8 cellular contexts compared by ENCODE assay signal in the genomic region with DNA sequence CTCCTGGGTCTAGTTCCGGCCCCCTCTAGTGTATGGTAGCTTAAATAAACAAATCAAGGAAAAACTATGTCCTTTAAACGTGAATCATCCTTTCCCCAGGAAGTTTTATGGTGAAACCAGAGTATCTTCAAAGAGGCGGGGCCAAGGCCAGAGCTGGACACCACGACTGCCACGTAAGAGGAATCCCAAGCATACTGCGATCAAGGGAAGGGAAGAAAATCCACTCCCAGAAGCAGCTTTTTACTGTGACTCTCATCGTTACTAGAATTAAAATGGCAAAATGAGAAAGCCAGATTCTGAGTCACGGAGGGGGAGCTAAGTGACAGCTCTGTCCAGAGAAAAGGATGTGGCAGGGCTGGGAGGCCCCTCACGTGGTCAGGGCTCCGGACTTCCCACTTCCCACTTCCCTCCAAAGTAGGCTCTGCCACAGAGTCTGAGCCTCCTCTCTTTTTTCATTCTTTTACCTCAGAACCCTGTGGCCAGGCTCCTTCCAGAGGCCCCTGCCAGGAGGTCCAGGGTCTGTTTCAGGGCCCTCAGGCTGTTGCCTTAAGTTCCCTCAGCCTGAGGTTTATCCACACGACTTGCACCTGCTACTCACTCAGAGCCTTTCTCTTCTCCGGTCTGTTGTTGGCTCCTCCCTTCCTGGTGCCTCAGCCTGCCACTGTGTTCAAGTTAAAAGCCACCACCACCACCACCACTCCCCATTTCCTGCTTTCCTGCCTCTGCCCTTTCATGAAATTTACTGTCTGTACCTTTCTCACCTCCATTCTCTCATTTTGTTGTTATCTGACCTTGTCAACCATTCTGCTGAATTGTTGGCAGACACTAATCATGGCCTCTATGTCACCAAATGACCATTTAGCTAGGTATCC. TPM values are rescaled to one million over a fixed set of nuclear protein-coding genes. Genes with fewer than 3 reads are reported as not detected.
DNase-seq lines count a peak whose midpoint lies in the region; ATAC-seq, FAIRE-seq and TF ChIP-seq lines count a peak whose summit lies in the region.

No MANE protein-coding gene starts in this region.

- H3K36me3 ChIP-seq in muscle layer of duodenum (ENCODE audit: control insufficient read depth in 1 of 2, insufficient read depth in 2 of 2, low read length in 2 of 2): peaks cover under 1 to 8% of the 10 kb centered on the region in 2 donors

- peaks cover 39 to 53% of the 10 kb centered on the region in 2 donors for H3K4me1 Mint-ChIP-seq in effector memory CD8-positive, alpha-beta T cell (ENCODE audit: low read depth in 2 of 2)

- TF ChIP-seq CTCF in GM12864 (IDR thresholded peaks at IDR 0.05; ENCODE audit: low read depth, low read length, missing control alignments): no peak

- peak; percentile 30 for FAIRE-seq in H54 (lab: Jason Lieb, UNC)
- FAIRE-seq in urothelium cell line (lab: Jason Lieb, UNC): no peak

- peak overlapping the region; percentile 96 to 98 for H3K27ac Mint-ChIP-seq in effector memory CD8-positive, alpha-beta T cell

- H3K4me3 ChIP-seq in GM12864 (ENCODE audit: low read depth, low read length): peak overlapping the region; percentile 86
- H3K4me3 ChIP-seq in muscle layer of duodenum (ENCODE audit: low read depth in 1 of 2, low read length in 2 of 2): peak overlapping the region; percentile 86 to 97

- no peaks in the 10 kb centered on the region for H3K9me3 Mint-ChIP-seq in effector memory CD8-positive, alpha-beta T cell

- no peaks in the 10 kb centered on the region for H3K27me3 Mint-ChIP-seq in effector memory CD8-positive, alpha-beta T cell

- H3K9me3 ChIP-seq in muscle layer of duodenum (ENCODE audit: control insufficient read depth in 1 of 2, low read length in 2 of 2): no peaks in the 10 kb centered on the region

- peak; percentile 82 for ATAC-seq in effector memory CD8-positive, alpha-beta T cell (replicated peaks)

- H3K4me1 ChIP-seq in muscle layer of duodenum (ENCODE audit: control insufficient read depth in 1 of 2, insufficient read depth in 2 of 2, low read length in 2 of 2): peaks cover 20 to 21% of the 10 kb centered on the region in 2 donors

- DNase-seq in GM12864 (ENCODE audit: low read depth) (no peak), H54 (ENCODE audit: insufficient read length, low spot score) (peak; percentile 61), M059J (ENCODE audit: low read depth) (peak; percentile 97), urothelium cell line (ENCODE audit: low spot score) (peak; percentile 72), inferior parietal cortex (ENCODE audit: extremely low spot score) (no peak)
- DNase-seq in activated CD4-positive, CD25-positive, alpha-beta regulatory T cell treated with anti-CD3 and anti-CD28 coated beads, Interleukin-2, amount 50 U/mL, for 72 hours: peak; percentile 49
- peak; percentile 52 to 59 (median 54) for DNase-seq in effector memory CD8-positive, alpha-beta T cell

- peak; percentile 17; the same call in 1 of the 2 replicates for TF ChIP-seq POLR2A in H54 (IDR thresholded peaks at IDR 0.05; ENCODE audit: low read depth, low read length)

- peak overlapping the region; percentile 97 for H3K27ac ChIP-seq in muscle layer of duodenum (ENCODE audit: low read length)

- peaks cover 24% of the 10 kb centered on the region for H3K36me3 Mint-ChIP-seq in effector memory CD8-positive, alpha-beta T cell (ENCODE audit: insufficient read depth)

- peak overlapping the region; percentile 96 to 99 for H3K4me3 Mint-ChIP-seq in effector memory CD8-positive, alpha-beta T cell

- no peaks in the 10 kb centered on the region for H3K27me3 ChIP-seq in muscle layer of duodenum (ENCODE audit: low read depth, low read length)

RNA-seq across cellular contexts. Expression of gene GLRX, which starts 1.4 kb away (rescaled TPM):
- 34.6 and 38.7 TPM in 2 replicates for total RNA-seq in M059J (2014; rRNA removed; shearing (Covaris generic))

Comparison
In these comparisons a context has a peak if more than half of its experiments do, and no peak if none do; other contexts are left out.
1. DNase-seq: peak in H54 (single experiment), M059J (single experiment), activated CD4-positive, CD25-positive, alpha-beta regulatory T cell treated with anti-CD3 and anti-CD28 coated beads, Interleukin-2, amount 50 U/mL, for 72 hours (single experiment), effector memory CD8-positive, alpha-beta T cell (3 of 3) and urothelium cell line (single experiment); none in GM12864 (single experiment) and inferior parietal cortex (single experiment).